ENCODE assay signal across 1 cellular context in genomic region chr9:36166150-36166927, GRCh38.
TF ChIP-seq lines count a peak whose summit lies in the region.

No MANE protein-coding gene starts in this region.

TF ChIP-seq in H1, 55 proteins besides CTCF, POLR2A, EP300 and RAD21 (continued from another document):
- peak; percentile 36; the same call in 1 of the 2 replicates for TF ChIP-seq E2F6 (IDR thresholded peaks at IDR 0.05)
- no peak for TF ChIP-seq TCF12 (IDR thresholded peaks at IDR 0.05; ENCODE audit: low read depth, low read length)
- no peak for TF ChIP-seq SP2 (IDR thresholded peaks at IDR 0.05; ENCODE audit: low read length)
- peak; percentile 60 for TF ChIP-seq MAX (IDR thresholded peaks at IDR 0.05)
- 0 out of 2 replicates have a peak, but pooled peaks have one; percentile 29 for TF ChIP-seq PHF8 (conservative IDR thresholded peaks at IDR 0.05; ENCODE audit: low read depth, low read length)
- no peak; a peak in 1 of 4 replicates for TF ChIP-seq SIN3A (conservative IDR thresholded peaks at IDR 0.05 in 1 of 2, IDR thresholded peaks at IDR 0.05 in 1 of 2; ENCODE audit: low read depth in 1 of 2, low read length in 2 of 2)
- peak; percentile 57 for TF ChIP-seq ASH2L (IDR thresholded peaks at IDR 0.05; ENCODE audit: low read length)
- peak in 1 of 2 experiments; percentile 97; a peak in 2 of 4 replicates for TF ChIP-seq HDAC2 (IDR thresholded peaks at IDR 0.05; ENCODE audit: borderline replicate concordance in 1 of 2, low read depth in 2 of 2, low read length in 2 of 2)
